ENCODE assay signal across 16 cellular contexts in genomic region chr3:87468938-87469337, GRCh38.
DNase-seq lines count a peak whose midpoint lies in the region; ATAC-seq, FAIRE-seq and TF ChIP-seq lines count a peak whose summit lies in the region.
"Had no signal": no experiment of that assay in that cellular context is flagged by ENCODE, and none has a peak within 500 bp of the region (broad histone marks: within the 10 kb centered on the region; RNA-seq: fewer than 3 reads in every experiment).

No MANE protein-coding gene starts in this region.

- H3K4me3 Mint-ChIP-seq in activated CD4-positive, alpha-beta T cell treated with anti-CD3 and anti-CD28 coated beads, Interleukin-2, amount 10 ng/mL, durations not matched to agents 24 days and 14 days: no peak overlapping the region
- H3K4me3 Mint-ChIP-seq: H9 had no signal

- H3K4me1 ChIP-seq in PC-3 (ENCODE audit: insufficient read depth, low read length): peaks cover 3% of the 10 kb centered on the region; the same call in 1 of the 2 replicates
- H3K4me1 ChIP-seq: Caco-2 had no signal

- H3K4me1 Mint-ChIP-seq in activated CD4-positive, alpha-beta T cell treated with anti-CD3 and anti-CD28 coated beads, Interleukin-2, amount 10 ng/mL, durations not matched to agents 24 days and 14 days: no peaks in the 10 kb centered on the region
- H3K4me1 Mint-ChIP-seq: H9 had no signal

- CTCF ChIA-PET in PC-3 (lab: Charles Lee): no interaction called here

- POLR2A ChIA-PET in PC-3 (lab: Charles Lee; ENCODE audit: unreplicated experiment): no interaction called here

- H3K9me3 Mint-ChIP-seq in activated CD4-positive, alpha-beta T cell treated with anti-CD3 and anti-CD28 coated beads, Interleukin-2, amount 10 ng/mL, durations not matched to agents 24 days and 14 days: no peaks in the 10 kb centered on the region

- H3K4me2 ChIP-seq in PC-3 (ENCODE audit: low read length): no peak overlapping the region
- H3K4me2 ChIP-seq: PC-9 had no signal

- 0 out of 2 replicates have a peak, but pooled peaks cover 4% of the 10 kb centered on the region for H3K9me3 ChIP-seq in PC-3 (ENCODE audit: low read length)
- H3K9me3 ChIP-seq: Caco-2 had no signal

- H4K20me1 ChIP-seq in PC-3 (ENCODE audit: low read length): no peaks in the 10 kb centered on the region

- FAIRE-seq in bronchial epithelial cell (lab: Jason Lieb, UNC): no peak

- no peaks in the 10 kb centered on the region for H3K9me2 ChIP-seq in PC-3 (replicated peaks; ENCODE audit: low read length)

- peak; percentile 10 for DNase-seq in AG20443 (ENCODE audit: low spot score)
- peak; percentile 48 for DNase-seq in PC-3
- peak; percentile 93 for DNase-seq in bronchial epithelial cell (ENCODE audit: low read depth)
- peak; percentile 2 for DNase-seq in kidney tubule cell (ENCODE audit: low spot score)
- DNase-seq in germinal center (ENCODE audit: low spot score): no peak
- DNase-seq in activated CD4-positive, alpha-beta T cell treated with anti-CD3 and anti-CD28 coated beads, Interleukin-2, amount 10 ng/mL, durations not matched to agents 24 days and 14 days: no peak
- DNase-seq in SKM-1 (lab: John Stamatoyannopoulos, UW; ENCODE audit: unreplicated experiment): no peak
- DNase-seq: Caco-2, H9, NCI-H1930, NCI-H510A treated with DMSO at 0.1 percent for 48 hours, NCI-H82, PC-9, Right ventricle myocardium superior had no signal

- no peak overlapping the region for H3K27ac Mint-ChIP-seq in activated CD4-positive, alpha-beta T cell treated with anti-CD3 and anti-CD28 coated beads, Interleukin-2, amount 10 ng/mL, durations not matched to agents 24 days and 14 days
- H3K27ac Mint-ChIP-seq: H9 had no signal

- H2AFZ ChIP-seq in PC-3 (ENCODE audit: low read length): no peak overlapping the region

- intact Hi-C loops in PC-3 (cut with micrococcal nuclease): no loop called here
- intact Hi-C loops in activated CD4-positive, alpha-beta T cell treated with anti-CD3 and anti-CD28 coated beads, Interleukin-2, amount 10 ng/mL, durations not matched to agents 24 days and 14 days (cut with micrococcal nuclease): no loop called here

- H3K27me3 Mint-ChIP-seq in activated CD4-positive, alpha-beta T cell treated with anti-CD3 and anti-CD28 coated beads, Interleukin-2, amount 10 ng/mL, durations not matched to agents 24 days and 14 days: no peaks in the 10 kb centered on the region

- H3K4me3 ChIP-seq in PC-3 (ENCODE audit: low read length) (no peak overlapping the region), bronchial epithelial cell (ENCODE audit: low read depth, low read length) (no peak overlapping the region)
- H3K4me3 ChIP-seq: PC-9, SK-N-MC had no signal

- ATAC-seq in PC-3 (peak; percentile 65), HG03354 (IDR thresholded peaks at IDR 0.05; ENCODE audit: poor library complexity, severe bottlenecking, unreplicated experiment) (no peak)

- H3K27ac ChIP-seq in PC-3 (ENCODE audit: low read length): no peak overlapping the region
- H3K27ac ChIP-seq: PC-9, SK-N-MC had no signal

- no peaks in the 10 kb centered on the region for H3K36me3 ChIP-seq in PC-3 (ENCODE audit: low read depth, low read length)
- no peaks in the 10 kb centered on the region for H3K36me3 ChIP-seq in bronchial epithelial cell (ENCODE audit: control insufficient read depth, insufficient read depth, low read length)

- no peaks in the 10 kb centered on the region for H3F3A ChIP-seq in PC-3 (ENCODE audit: low read length, unreplicated experiment)

- TF ChIP-seq CTCF in PC-3 (conservative IDR thresholded peaks at IDR 0.05; ENCODE audit: low read depth, low read length) (no peak), bronchial epithelial cell (IDR thresholded peaks at IDR 0.05; ENCODE audit: insufficient read depth, low read length, severe bottlenecking) (no peak)

- H3K27me3 ChIP-seq in PC-3 (ENCODE audit: low read length): no peaks in the 10 kb centered on the region
- no peaks in the 10 kb centered on the region for H3K27me3 ChIP-seq in bronchial epithelial cell (ENCODE audit: control insufficient read depth, insufficient read depth, low read length)

- no peaks in the 10 kb centered on the region for H3K36me3 Mint-ChIP-seq in activated CD4-positive, alpha-beta T cell treated with anti-CD3 and anti-CD28 coated beads, Interleukin-2, amount 10 ng/mL, durations not matched to agents 24 days and 14 days (ENCODE audit: low read depth)

- no peak overlapping the region for H3K9ac ChIP-seq in PC-3 (ENCODE audit: low read length)

- no TSS peak for BruUV-seq in PC-3 (replicated peaks; lab: Mats Ljungman, UMichigan)

- H3K79me2 ChIP-seq in PC-3 (ENCODE audit: low read length): no peaks in the 10 kb centered on the region

Comparison
In these comparisons a context has a peak if more than half of its experiments do, and no peak if none do; other contexts are left out.
1. DNase-seq: peak in AG20443 (single experiment), PC-3 (single experiment), bronchial epithelial cell (single experiment) and kidney tubule cell (single experiment); none in germinal center (single experiment), activated CD4-positive, alpha-beta T cell treated with anti-CD3 and anti-CD28 coated beads, Interleukin-2, amount 10 ng/mL, durations not matched to agents 24 days and 14 days (single experiment) and SKM-1 (single experiment).